ENCODE assay signal across 8 cellular contexts in genomic region chr6:71383891-71384489, GRCh38.
DNase-seq lines count a peak whose midpoint lies in the region; ATAC-seq and TF ChIP-seq lines count a peak whose summit lies in the region.

No MANE protein-coding gene starts in this region.

- no peak for TF ChIP-seq EP300 in neural cell (conservative IDR thresholded peaks at IDR 0.05; ENCODE audit: poor library complexity, severe bottlenecking)

- H2AFZ ChIP-seq in neural cell (ENCODE audit: low read depth, low read length) = no peak overlapping the region

- TF ChIP-seq RAD21 in neural cell (conservative IDR thresholded peaks at IDR 0.05) = peak; percentile 80

- TF ChIP-seq CTCF in cardiac muscle cell (IDR thresholded peaks at IDR 0.05; ENCODE audit: low read depth, low read length) (peak; percentile 45), neural cell (IDR thresholded peaks at IDR 0.05; ENCODE audit: poor library complexity, severe bottlenecking) (peak; percentile 80)

- H3K4me3 ChIP-seq in cardiac muscle cell (no peak overlapping the region), neural cell (ENCODE audit: low read length) (no peak overlapping the region)

- H3K27ac ChIP-seq in cardiac muscle cell = no peak overlapping the region
- H3K27ac ChIP-seq in neural cell (ENCODE audit: low read length) = no peak overlapping the region

- H3K4me2 ChIP-seq in neural cell (ENCODE audit: low read length) = no peak overlapping the region

- ATAC-seq in left ventricle myocardium superior (no peak), HG02610 (IDR thresholded peaks at IDR 0.05; ENCODE audit: unreplicated experiment) (no peak), HG02798 (IDR thresholded peaks at IDR 0.05; ENCODE audit: poor library complexity, unreplicated experiment) (no peak)

- intact Hi-C loops in left ventricle myocardium superior (cut with micrococcal nuclease) = loop anchor here (2.0 kb wide), 1 partner anchor 127 kb away; no protein-coding TSS in a partner anchor

- H3K4me1 ChIP-seq in cardiac muscle cell (ENCODE audit: low read depth) = peaks cover 4% of the 10 kb centered on the region

- no peaks in the 10 kb centered on the region for H3K79me2 ChIP-seq in neural cell (replicated peaks; ENCODE audit: insufficient read depth, low read length)

- H3K36me3 ChIP-seq in cardiac muscle cell (no peaks in the 10 kb centered on the region), neural cell (ENCODE audit: insufficient read depth, low read length) (no peaks in the 10 kb centered on the region)

- no peaks in the 10 kb centered on the region for H3K9me2 ChIP-seq in neural cell (ENCODE audit: insufficient read depth, low read length)

- no peak overlapping the region for H3K9ac ChIP-seq in neural cell (ENCODE audit: low read length)

- DNase-seq in cardiac muscle cell (ENCODE audit: low read depth in 1 of 2, low spot score in 1 of 2) (peak; percentile 35 to 77), left ventricle myocardium superior (no peak), NCI-H2227 (lab: John Stamatoyannopoulos, UW; ENCODE audit: unreplicated experiment) (peak; percentile 52), cerebellar cortex (ENCODE audit: low spot score) (peak; percentile 51)
- DNase-seq in stimulated activated CD4-positive, alpha-beta T cell treated with anti-CD3 and anti-CD28 coated beads, Interleukin-2, amount 100 ng/mL, for 24 hours = no peak

- H3K9me3 ChIP-seq in cardiac muscle cell (ENCODE audit: low read depth) (no peaks in the 10 kb centered on the region), neural cell (ENCODE audit: low read length) (no peaks in the 10 kb centered on the region)

- H4K20me1 ChIP-seq in neural cell (ENCODE audit: insufficient read depth) = no peaks in the 10 kb centered on the region

- H3K27me3 ChIP-seq in cardiac muscle cell = no peaks in the 10 kb centered on the region
- H3K27me3 ChIP-seq in neural cell (ENCODE audit: insufficient read depth, low read depth, low read length) = no peaks in the 10 kb centered on the region

- no peaks in the 10 kb centered on the region for H3F3A ChIP-seq in neural cell (ENCODE audit: insufficient read depth, low read length, poor library complexity, severe bottlenecking)

TF ChIP-seq in neural cell, 6 proteins besides CTCF, POLR2A, EP300 and RAD21:
- TF ChIP-seq EZH2 (IDR thresholded peaks at IDR 0.05; ENCODE audit: borderline replicate concordance, insufficient read depth, low read length, poor library complexity, severe bottlenecking) (no peak), SMC3 (conservative IDR thresholded peaks at IDR 0.05; ENCODE audit: poor library complexity) (peak; percentile 81)
TF ChIP-seq in neural cell: peak in this region for 1.

Comparison
In these comparisons a context has a peak if more than half of its experiments do, and no peak if none do; other contexts are left out.
1. DNase-seq: peak in cardiac muscle cell (2 of 2), NCI-H2227 (single experiment) and cerebellar cortex (single experiment); none in left ventricle myocardium superior (single experiment) and stimulated activated CD4-positive, alpha-beta T cell treated with anti-CD3 and anti-CD28 coated beads, Interleukin-2, amount 100 ng/mL, for 24 hours (0 of 2).